ENCODE assay signal across 25 cellular contexts in genomic region chr6:161422710-161423109, GRCh38.
DNase-seq lines count a peak whose midpoint lies in the region; ATAC-seq, FAIRE-seq and TF ChIP-seq lines count a peak whose summit lies in the region.
"Had no signal": no experiment of that assay in that cellular context is flagged by ENCODE, and none has a peak within 500 bp of the region (broad histone marks: within the 10 kb centered on the region; RNA-seq: fewer than 3 reads in every experiment).

No MANE protein-coding gene starts in this region.

- H3K4me3 Mint-ChIP-seq in osteocyte (ENCODE audit: unreplicated experiment): no peak overlapping the region
- H3K4me3 Mint-ChIP-seq in activated T-cell treated with anti-CD3 and anti-CD28 coated beads, Interleukin-2, amount 50 U/mL, for 72 hours: no peak overlapping the region
- H3K4me3 Mint-ChIP-seq in glutamatergic neuron (ENCODE audit: unreplicated experiment): no peak overlapping the region
- H3K4me3 Mint-ChIP-seq: activated naive CD4-positive, alpha-beta T cell treated with anti-CD3 and anti-CD28 coated beads, Interleukin-2, amount 10 ng/mL, durations not matched to agents 7 days and 5 days had no signal

- peaks cover 58% of the 10 kb centered on the region for H3K4me1 Mint-ChIP-seq in osteocyte (ENCODE audit: unreplicated experiment)
- no peaks in the 10 kb centered on the region for H3K4me1 Mint-ChIP-seq in activated T-cell treated with anti-CD3 and anti-CD28 coated beads, Interleukin-2, amount 50 U/mL, for 72 hours (ENCODE audit: low read depth)
- H3K4me1 Mint-ChIP-seq in glutamatergic neuron (ENCODE audit: low read depth, unreplicated experiment): peaks cover 5% of the 10 kb centered on the region
- H3K4me1 Mint-ChIP-seq: activated naive CD4-positive, alpha-beta T cell treated with anti-CD3 and anti-CD28 coated beads, Interleukin-2, amount 10 ng/mL, durations not matched to agents 7 days and 5 days had no signal

- H3K27me3 Mint-ChIP-seq in osteocyte (ENCODE audit: unreplicated experiment): no peaks in the 10 kb centered on the region
- H3K27me3 Mint-ChIP-seq in activated T-cell treated with anti-CD3 and anti-CD28 coated beads, Interleukin-2, amount 50 U/mL, for 72 hours (ENCODE audit: low read depth): peaks cover 8% of the 10 kb centered on the region
- peaks cover 2% of the 10 kb centered on the region for H3K27me3 Mint-ChIP-seq in glutamatergic neuron (ENCODE audit: unreplicated experiment)

- H3K9me3 Mint-ChIP-seq in osteocyte (ENCODE audit: unreplicated experiment) (peaks cover 6% of the 10 kb centered on the region), glutamatergic neuron (ENCODE audit: unreplicated experiment) (peaks cover 4% of the 10 kb centered on the region)
- H3K9me3 Mint-ChIP-seq in activated T-cell treated with anti-CD3 and anti-CD28 coated beads, Interleukin-2, amount 50 U/mL, for 72 hours: no peaks in the 10 kb centered on the region
- H3K9me3 Mint-ChIP-seq: activated naive CD4-positive, alpha-beta T cell treated with anti-CD3 and anti-CD28 coated beads, Interleukin-2, amount 10 ng/mL, durations not matched to agents 7 days and 5 days had no signal

- H3K27ac Mint-ChIP-seq in osteocyte (ENCODE audit: unreplicated experiment): peak overlapping the region; percentile 85
- no peak overlapping the region for H3K27ac Mint-ChIP-seq in activated T-cell treated with anti-CD3 and anti-CD28 coated beads, Interleukin-2, amount 50 U/mL, for 72 hours
- H3K27ac Mint-ChIP-seq in glutamatergic neuron (ENCODE audit: unreplicated experiment): no peak overlapping the region
- H3K27ac Mint-ChIP-seq: activated naive CD4-positive, alpha-beta T cell treated with anti-CD3 and anti-CD28 coated beads, Interleukin-2, amount 10 ng/mL, durations not matched to agents 7 days and 5 days had no signal

- peak; percentile 64 for DNase-seq in EH (ENCODE audit: low read depth)
- DNase-seq in RCC 7860 (ENCODE audit: low spot score): peak; percentile 27
- peak; percentile 55 for DNase-seq in choroid plexus epithelial cell (ENCODE audit: low read depth)
- DNase-seq in osteocyte (ENCODE audit: extremely low spot score, unreplicated experiment): no peak
- DNase-seq in activated T-cell treated with anti-CD3 and anti-CD28 coated beads, Interleukin-2, amount 50 U/mL, for 72 hours: no peak
- no peak for DNase-seq in glutamatergic neuron
- DNase-seq: activated naive CD4-positive, alpha-beta T cell treated with anti-CD3 and anti-CD28 coated beads, Interleukin-2, amount 10 ng/mL, durations not matched to agents 7 days and 5 days; activated T-cell treated with anti-CD3 and anti-CD28 coated beads, Interleukin-2, amount 50 U/mL, for 48 hours; COR-L47; heart left ventricle; left ventricle myocardium superior; MM.1S; mucosa of descending colon; NCI-H146; NCI-H2171; NCI-H69; psoas muscle; SIG-M5; small intestine; stimulated activated CD4-positive, alpha-beta T cell treated with anti-CD3 and anti-CD28 coated beads, Interleukin-4, amount 100 ng/mL, for 1 hour; stimulated activated naive CD8-positive, alpha-beta T cell treated with anti-CD3 and anti-CD28 coated beads, Interleukin-15, Interleukin-2, amounts not matched to agents 100 U/mL and 50 U/mL, for 24 hours had no signal

- H3K4me3 ChIP-seq in choroid plexus epithelial cell (ENCODE audit: low read depth, low read length): no peak overlapping the region
- H3K4me3 ChIP-seq: heart left ventricle, mucosa of descending colon, psoas muscle, tibial nerve had no signal

- no peak for ATAC-seq in activated T-cell treated with anti-CD3 and anti-CD28 coated beads, Interleukin-2, amount 50 U/mL, for 72 hours (replicated peaks in 1 of 2)
- ATAC-seq in GM18873 (IDR thresholded peaks at IDR 0.05; ENCODE audit: low FRiP score, unreplicated experiment): no peak
- ATAC-seq: heart left ventricle; HepG2; left ventricle myocardium superior; mucosa of descending colon; stimulated activated naive CD8-positive, alpha-beta T cell treated with anti-CD3 and anti-CD28 coated beads, Interleukin-15, Interleukin-2, amounts not matched to agents 100 U/mL and 50 U/mL, for 24 hours had no signal

- TF ChIP-seq CTCF in choroid plexus epithelial cell (conservative IDR thresholded peaks at IDR 0.05; ENCODE audit: low read depth, low read length) (no peak), osteocyte (IDR thresholded peaks at IDR 0.05) (no peak), glutamatergic neuron (IDR thresholded peaks at IDR 0.05; ENCODE audit: partially characterized antibody, unreplicated experiment) (no peak)

- FAIRE-seq in RCC 7860 (lab: Jason Lieb, UNC): no peak
- FAIRE-seq: colon, HepG2, small intestine had no signal

- peaks cover 3% of the 10 kb centered on the region for H3K36me3 Mint-ChIP-seq in osteocyte (ENCODE audit: unreplicated experiment)
- no peaks in the 10 kb centered on the region for H3K36me3 Mint-ChIP-seq in activated T-cell treated with anti-CD3 and anti-CD28 coated beads, Interleukin-2, amount 50 U/mL, for 72 hours (ENCODE audit: insufficient read depth in 2 of 2)
- peaks cover 7% of the 10 kb centered on the region for H3K36me3 Mint-ChIP-seq in glutamatergic neuron (ENCODE audit: unreplicated experiment)
- H3K36me3 Mint-ChIP-seq: activated naive CD4-positive, alpha-beta T cell treated with anti-CD3 and anti-CD28 coated beads, Interleukin-2, amount 10 ng/mL, durations not matched to agents 7 days and 5 days had no signal

Comparison
In these comparisons a context has a peak if more than half of its experiments do, and no peak if none do; other contexts are left out.
1. DNase-seq: peak in EH (single experiment), RCC 7860 (single experiment) and choroid plexus epithelial cell (single experiment); none in osteocyte (single experiment), activated T-cell treated with anti-CD3 and anti-CD28 coated beads, Interleukin-2, amount 50 U/mL, for 72 hours (0 of 2) and glutamatergic neuron (single experiment).